ENCODE assay signal across 8 cellular contexts in genomic region chr2:219949053-219949452, GRCh38.
"Had no signal": no experiment of that assay in that cellular context is flagged by ENCODE, and none has a peak within 500 bp of the region (broad histone marks: within the 10 kb centered on the region; RNA-seq: fewer than 3 reads in every experiment).

No MANE protein-coding gene starts in this region.

- H3K9me3 Mint-ChIP-seq: HFFc6 had no signal

- FAIRE-seq: HTR-8/SVneo, K562 had no signal

- H3K4me1 ChIP-seq: HAP-1 had no signal

- H3K27ac Mint-ChIP-seq: HFFc6 had no signal

- DNase-seq: GM23248, GOT3, H7, HFFc6, IMR-90 had no signal

- H3K36me3 ChIP-seq: HAP-1 had no signal

- H3K4me3 ChIP-seq: GM23248, HAP-1, K562 had no signal

- H3K9ac ChIP-seq: GM23248 had no signal

- H3K27ac ChIP-seq: GM23248 had no signal

- H3K4me3 Mint-ChIP-seq: HFFc6 had no signal
